ENCODE assay signal across 1 cellular context in genomic region chr5:160271396-160271795, GRCh38.
TF ChIP-seq lines count a peak whose summit lies in the region.

No MANE protein-coding gene starts in this region.

TF ChIP-seq in GM12878, 131 proteins besides CTCF, POLR2A, EP300 and RAD21 (continued from another document):
- TF ChIP-seq PKNOX1 (IDR thresholded peaks at IDR 0.05) = peak; percentile 9; the same call in 1 of the 2 replicates
